In the genomic region with DNA sequence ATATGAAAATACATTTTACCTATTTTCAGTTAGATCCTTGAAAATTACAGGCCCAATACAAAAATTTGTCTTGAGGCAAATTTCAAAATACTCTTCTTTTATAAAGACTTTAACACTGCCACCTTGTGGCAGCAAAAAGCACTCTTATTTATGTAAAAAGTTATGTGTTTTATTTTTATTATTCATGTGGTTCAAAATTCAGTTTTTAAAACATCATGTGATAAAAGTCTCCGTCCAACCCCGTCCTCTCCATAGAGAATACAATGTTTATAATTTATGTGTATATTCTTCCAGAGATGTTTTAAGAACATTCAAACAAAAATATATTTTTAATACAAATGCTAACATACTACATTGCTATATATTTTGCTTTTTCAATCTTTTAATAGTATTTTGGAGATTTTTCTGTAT, we compare ENCODE assay signal across 8 cellular contexts. TPM values are rescaled to one million over a fixed set of nuclear protein-coding genes. Genes with fewer than 3 reads are reported as not detected.
DNase-seq lines count a peak whose midpoint lies in the region; ATAC-seq and TF ChIP-seq lines count a peak whose summit lies in the region.

No MANE protein-coding gene starts in this region.

- H3K27me3 Mint-ChIP-seq in Caco-2 (ENCODE audit: insufficient read depth, unreplicated experiment), result no peaks in the 10 kb centered on the region
- no peaks in the 10 kb centered on the region for H3K27me3 Mint-ChIP-seq in activated naive CD4-positive, alpha-beta T cell treated with anti-CD3 and anti-CD28 coated beads, Interleukin-2, amount 10 ng/mL, durations not matched to agents 7 days and 5 days

- H3K4me3 Mint-ChIP-seq in Caco-2 (ENCODE audit: unreplicated experiment), result no peak overlapping the region
- H3K4me3 Mint-ChIP-seq in activated naive CD4-positive, alpha-beta T cell treated with anti-CD3 and anti-CD28 coated beads, Interleukin-2, amount 10 ng/mL, durations not matched to agents 7 days and 5 days, result no peak overlapping the region

- H3K36me3 Mint-ChIP-seq in Caco-2 (ENCODE audit: insufficient read depth, unreplicated experiment), result no peaks in the 10 kb centered on the region
- no peaks in the 10 kb centered on the region for H3K36me3 Mint-ChIP-seq in activated naive CD4-positive, alpha-beta T cell treated with anti-CD3 and anti-CD28 coated beads, Interleukin-2, amount 10 ng/mL, durations not matched to agents 7 days and 5 days

- no peaks in the 10 kb centered on the region for H3K9me3 ChIP-seq in Caco-2

- no peaks in the 10 kb centered on the region for H3K36me3 ChIP-seq in Caco-2 (ENCODE audit: control insufficient read depth, insufficient read depth, low read length)

- DNase-seq in Caco-2 (no peak), SK-N-DZ (ENCODE audit: low spot score) (peak; percentile 38), fibroblast of peridontal ligament (ENCODE audit: extremely low read depth) (peak; percentile 78), smooth muscle cell of the brain vasculature (ENCODE audit: low read depth, low spot score) (peak; percentile 37)
- peak; percentile 35 for DNase-seq in Jurkat, Clone E6-1 (ENCODE audit: low read depth, low spot score)
- DNase-seq in activated naive CD4-positive, alpha-beta T cell treated with anti-CD3 and anti-CD28 coated beads, Interleukin-2, amount 10 ng/mL, durations not matched to agents 7 days and 5 days, result no peak

- intact Hi-C loops in Caco-2 (cut with micrococcal nuclease; ENCODE audit: unreplicated experiment), result loop anchor here (1.0 to 5.0 kb wide), 4 partner anchors 38 to 499 kb away; a partner anchor contains a TSS

- no peaks in the 10 kb centered on the region for H3K4me1 ChIP-seq in Caco-2

- H3K27me3 ChIP-seq in Caco-2 (replicated peaks; ENCODE audit: control insufficient read depth, insufficient read depth, low read length), result no peaks in the 10 kb centered on the region

- POLR2A ChIA-PET in Caco-2 (lab: Charles Lee), result interaction anchor here (0.7 kb wide), 1 partner anchor 357 kb away, joined by 7 read pairs; no protein-coding TSS in a partner anchor

- no peak for ATAC-seq in HG02981 (IDR thresholded peaks at IDR 0.05; ENCODE audit: unreplicated experiment)
- ATAC-seq in GM18502 (IDR thresholded peaks at IDR 0.05; ENCODE audit: poor library complexity, unreplicated experiment), result no peak

- no peak overlapping the region for H3K4me3 ChIP-seq in Caco-2 (ENCODE audit: low read depth, low read length)
- no peak overlapping the region for H3K4me3 ChIP-seq in Jurkat, Clone E6-1 (ENCODE audit: low read length)

- no peaks in the 10 kb centered on the region for H3K4me1 Mint-ChIP-seq in Caco-2 (ENCODE audit: low read depth, unreplicated experiment)
- peaks cover 5% of the 10 kb centered on the region for H3K4me1 Mint-ChIP-seq in activated naive CD4-positive, alpha-beta T cell treated with anti-CD3 and anti-CD28 coated beads, Interleukin-2, amount 10 ng/mL, durations not matched to agents 7 days and 5 days

- no peaks in the 10 kb centered on the region for H3K9me3 Mint-ChIP-seq in Caco-2 (ENCODE audit: unreplicated experiment)
- H3K9me3 Mint-ChIP-seq in activated naive CD4-positive, alpha-beta T cell treated with anti-CD3 and anti-CD28 coated beads, Interleukin-2, amount 10 ng/mL, durations not matched to agents 7 days and 5 days, result no peaks in the 10 kb centered on the region

- no peak overlapping the region for H3K27ac Mint-ChIP-seq in Caco-2 (ENCODE audit: unreplicated experiment)
- H3K27ac Mint-ChIP-seq in activated naive CD4-positive, alpha-beta T cell treated with anti-CD3 and anti-CD28 coated beads, Interleukin-2, amount 10 ng/mL, durations not matched to agents 7 days and 5 days, result no peak overlapping the region

- BruUV-seq in Caco-2 (replicated peaks; lab: Mats Ljungman, UMichigan), result no TSS peak

- CTCF ChIA-PET in Caco-2 (lab: Charles Lee), result no interaction called here
- CTCF ChIA-PET in activated naive CD4-positive, alpha-beta T cell treated with anti-CD3 and anti-CD28 coated beads, Interleukin-2, amount 10 ng/mL, durations not matched to agents 7 days and 5 days (lab: Charles Lee), result interaction anchor here (1.2 to 1.4 kb wide), 5 partner anchors 13 to 602 kb away, joined by 3 to 5 read pairs (median 4); no protein-coding TSS in a partner anchor

- TF ChIP-seq CTCF in Caco-2 (IDR thresholded peaks at IDR 0.05; ENCODE audit: insufficient read depth in 1 of 2, low read depth in 1 of 2, low read length in 1 of 2, severe bottlenecking in 1 of 2, unreplicated experiment in 1 of 2), result peak; percentile 50 to 62

RNA-seq across cellular contexts. Expression of a gene that starts 36.9 kb away (rescaled TPM):
- 3.8 and 4.5 TPM in 2 replicates for total RNA-seq in Caco-2 (2022)
- polyA plus RNA-seq in Jurkat, Clone E6-1 (2012; ENCODE audit: insufficient read depth, insufficient read length), result 3.8 TPM
- 11.7 and 12.6 TPM in 2 replicates for polyA plus RNA-seq in SK-N-DZ (2014; cell fraction: cytosol; rRNA removed)
- 5.3 and 6.9 TPM in 2 replicates for polyA plus RNA-seq in SK-N-DZ (2014; cell fraction: nucleus; rRNA removed)

Comparison
In these comparisons a context has a peak if more than half of its experiments do, and no peak if none do; other contexts are left out.
1. DNase-seq: peak in Jurkat, Clone E6-1 (single experiment), SK-N-DZ (single experiment), fibroblast of peridontal ligament (single experiment) and smooth muscle cell of the brain vasculature (single experiment); none in Caco-2 (0 of 2) and activated naive CD4-positive, alpha-beta T cell treated with anti-CD3 and anti-CD28 coated beads, Interleukin-2, amount 10 ng/mL, durations not matched to agents 7 days and 5 days (single experiment).